1 cellular context compared by ENCODE assay signal in the genomic region with DNA sequence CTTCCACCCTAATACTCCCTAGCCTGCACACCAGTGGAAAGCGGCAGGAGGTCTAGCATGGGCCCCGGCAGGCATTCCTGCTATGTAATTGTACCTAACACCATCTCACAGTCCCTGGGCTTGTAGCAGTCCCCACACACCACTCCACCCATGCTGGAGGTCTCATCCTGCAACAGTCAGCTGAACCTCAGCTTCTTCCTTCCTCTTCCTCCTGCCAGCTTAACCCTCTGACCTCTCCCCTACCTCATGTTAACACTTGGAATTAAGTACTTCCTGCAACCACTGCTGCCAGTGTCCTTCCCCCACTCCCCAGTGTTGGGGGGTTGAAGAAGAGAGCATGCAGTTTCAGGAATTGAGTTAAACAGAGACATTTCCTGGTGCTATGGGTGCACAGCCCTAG.
TF ChIP-seq lines count a peak whose summit lies in the region.

No MANE protein-coding gene starts in this region.

TF ChIP-seq in endothelial cell of umbilical vein, 7 proteins besides CTCF, POLR2A, EP300 and RAD21:
- TF ChIP-seq GATA2 (IDR thresholded peaks at IDR 0.05; ENCODE audit: insufficient read depth, insufficient read length, low read depth, low read length) (no peak), FOS (IDR thresholded peaks at IDR 0.05; ENCODE audit: borderline replicate concordance, insufficient read depth, low read length) (no peak), MAX (IDR thresholded peaks at IDR 0.05; ENCODE audit: insufficient read depth, insufficient read length) (no peak), POLR2AphosphoS5 (IDR thresholded peaks at IDR 0.05; ENCODE audit: insufficient read depth, low read depth, low read length) (no peak), MYC (IDR thresholded peaks at IDR 0.05; ENCODE audit: low read depth, low read length) (no peak), JUN (IDR thresholded peaks at IDR 0.05; ENCODE audit: borderline replicate concordance, insufficient read depth, insufficient read length, low read depth) (no peak), EZH2 (IDR thresholded peaks at IDR 0.05; ENCODE audit: borderline replicate concordance, low read depth, low read length, severe bottlenecking) (no peak)
